In genomic region chr5:43659075-43659474, GRCh38 we compare ENCODE assay signal across 1 cellular context.
TF ChIP-seq lines count a peak whose summit lies in the region.

No MANE protein-coding gene starts in this region.

TF ChIP-seq in IMR-90, 13 proteins besides CTCF, POLR2A, EP300 and RAD21 (continued from another document):
- TF ChIP-seq ELK1 (IDR thresholded peaks at IDR 0.05; ENCODE audit: borderline replicate concordance, low read depth, low read length), result no peak
- TF ChIP-seq, protein P1, sequence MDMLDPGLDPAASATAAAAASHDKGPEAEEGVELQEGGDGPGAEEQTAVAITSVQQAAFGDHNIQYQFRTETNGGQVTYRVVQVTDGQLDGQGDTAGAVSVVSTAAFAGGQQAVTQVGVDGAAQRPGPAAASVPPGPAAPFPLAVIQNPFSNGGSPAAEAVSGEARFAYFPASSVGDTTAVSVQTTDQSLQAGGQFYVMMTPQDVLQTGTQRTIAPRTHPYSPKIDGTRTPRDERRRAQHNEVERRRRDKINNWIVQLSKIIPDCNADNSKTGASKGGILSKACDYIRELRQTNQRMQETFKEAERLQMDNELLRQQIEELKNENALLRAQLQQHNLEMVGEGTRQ (IDR thresholded peaks at IDR 0.05; ENCODE audit: low read depth, low read length), result no peak
- no peak for TF ChIP-seq SMC3 (IDR thresholded peaks at IDR 0.05; ENCODE audit: low read depth, low read length)
- no peak for TF ChIP-seq MAFK (IDR thresholded peaks at IDR 0.05; ENCODE audit: low read depth, low read length)
